In the genomic region with DNA sequence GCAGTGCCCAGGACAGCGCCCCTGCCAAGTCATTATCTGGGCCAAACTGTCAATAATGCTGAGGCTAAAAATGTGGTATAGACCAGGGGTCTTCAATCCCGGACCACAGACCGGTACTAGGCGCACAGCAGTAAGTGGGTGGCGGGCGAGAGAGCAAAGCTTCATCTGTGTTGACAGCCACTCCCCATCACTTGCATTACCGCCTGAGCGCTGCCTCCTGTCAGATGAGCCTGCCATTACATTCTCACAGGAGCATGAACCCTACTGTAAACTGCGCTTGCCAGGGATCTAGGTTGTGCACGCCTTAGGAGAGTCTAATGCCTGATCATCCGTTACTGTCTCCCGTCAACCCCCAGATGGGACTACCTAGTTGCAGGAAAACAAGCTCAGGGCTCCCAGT, we compare ENCODE assay signal across 14 cellular contexts.
"Had no signal": no experiment of that assay in that cellular context is flagged by ENCODE, and none has a peak within 500 bp of the region (broad histone marks: within the 10 kb centered on the region; RNA-seq: fewer than 3 reads in every experiment).

No MANE protein-coding gene starts in this region.

- H3K4me3 Mint-ChIP-seq: activated naive CD8-positive, alpha-beta T cell treated with anti-CD3 and anti-CD28 coated beads, Interleukin-2, amount 10 ng/mL, durations not matched to agents 7 days and 5 days; dendritic cell treated with granulocyte-macrophage colony-stimulating factor and Interleukin-4, amounts not matched to agents 40 ng/mL and 50 ng/mL, for 4 days; neural progenitor cell had no signal

- H3K27me3 Mint-ChIP-seq: activated naive CD8-positive, alpha-beta T cell treated with anti-CD3 and anti-CD28 coated beads, Interleukin-2, amount 10 ng/mL, durations not matched to agents 7 days and 5 days; dendritic cell treated with granulocyte-macrophage colony-stimulating factor and Interleukin-4, amounts not matched to agents 40 ng/mL and 50 ng/mL, for 4 days had no signal

- H3K9ac ChIP-seq: neural progenitor cell had no signal

- H3K36me3 ChIP-seq: brain microvascular endothelial cell, neural progenitor cell had no signal

- H3K27ac ChIP-seq: brain microvascular endothelial cell, epithelial cell of prostate, neural progenitor cell, spleen had no signal

- H3K27me3 ChIP-seq: brain microvascular endothelial cell, neural progenitor cell, spleen had no signal

- H3K4me2 ChIP-seq: neural progenitor cell had no signal

- H3K27ac Mint-ChIP-seq: activated naive CD8-positive, alpha-beta T cell treated with anti-CD3 and anti-CD28 coated beads, Interleukin-2, amount 10 ng/mL, durations not matched to agents 7 days and 5 days; dendritic cell treated with granulocyte-macrophage colony-stimulating factor and Interleukin-4, amounts not matched to agents 40 ng/mL and 50 ng/mL, for 4 days had no signal

- H3K4me3 ChIP-seq: neural progenitor cell, spleen had no signal

- H3K36me3 Mint-ChIP-seq: neural progenitor cell had no signal

- H2AFZ ChIP-seq: neural progenitor cell had no signal

- H3K9me3 Mint-ChIP-seq: dendritic cell treated with granulocyte-macrophage colony-stimulating factor and Interleukin-4, amounts not matched to agents 40 ng/mL and 50 ng/mL, for 4 days had no signal

- ATAC-seq: sciatic nerve had no signal

- FAIRE-seq: urothelium cell line had no signal

- DNase-seq: activated CD4-positive, alpha-beta T cell treated with anti-CD3 and anti-CD28 coated beads for 4 hours; activated gamma-delta T cell; activated naive CD8-positive, alpha-beta T cell treated with anti-CD3 and anti-CD28 coated beads, Interleukin-2, amount 10 ng/mL, durations not matched to agents 7 days and 5 days; anterior cingulate cortex; brain microvascular endothelial cell; effector memory CD4-positive, alpha-beta T cell; foreskin melanocyte; spleen; T-helper 2 cell had no signal
